ENCODE assay signal across 13 cellular contexts in the genomic region with DNA sequence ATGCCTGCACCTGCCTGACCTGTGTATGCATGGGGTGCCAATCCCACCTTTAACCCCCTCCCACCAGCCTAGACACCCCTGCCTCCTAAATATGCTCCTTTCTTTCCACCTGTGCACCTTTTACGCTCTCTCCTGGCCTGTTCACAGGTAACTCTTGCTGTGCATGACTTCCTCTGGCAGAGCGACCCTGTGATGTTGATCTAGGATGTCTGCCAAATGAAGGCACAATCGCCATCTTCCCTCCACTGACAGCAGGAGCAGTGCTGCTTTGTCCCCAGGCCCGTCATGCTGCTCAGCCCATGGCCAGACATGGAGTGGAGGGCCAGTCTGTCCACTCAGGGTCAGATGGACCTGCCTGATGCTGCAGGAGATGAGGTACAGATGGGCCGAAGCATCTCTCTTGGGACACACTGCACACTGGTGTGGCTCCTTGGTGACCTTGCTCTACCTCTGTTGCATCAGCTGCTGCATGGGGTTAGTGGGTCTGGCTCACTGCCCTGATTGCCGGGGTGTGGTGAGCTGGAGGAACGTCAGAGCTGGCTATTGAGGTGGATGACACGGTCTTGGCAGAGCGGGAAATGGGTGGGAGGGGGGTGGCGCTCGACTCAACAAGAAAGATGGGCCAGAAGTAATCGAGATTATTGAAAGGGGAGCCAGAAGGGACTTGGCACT.
A peak's percentile ranks its signal among the peaks of the same experiment; 100 is the strongest.
DNase-seq lines count a peak whose midpoint lies in the region; ATAC-seq and TF ChIP-seq lines count a peak whose summit lies in the region.
"Had no signal": no experiment of that assay in that cellular context is flagged by ENCODE, and none has a peak within 500 bp of the region (broad histone marks: within the 10 kb centered on the region; RNA-seq: fewer than 3 reads in every experiment).

No MANE protein-coding gene starts in this region.

- no peak overlapping the region for H3K9ac ChIP-seq in neural progenitor cell
- H3K9ac ChIP-seq: BLaER1 treated with 17β-estradiol and CSF1 and Interleukin-3, amounts not matched to agents 10 nM and 100 nM had no signal

- peak in 3 of 4 donors; percentile 42 to 60 (median 47) for ATAC-seq in heart left ventricle
- ATAC-seq: Panc1 had no signal

- H3K4me1 ChIP-seq in breast epithelium (no peaks in the 10 kb centered on the region), heart left ventricle (peaks cover 0 to 6% (median 0%) of the 10 kb centered on the region in 12 donors), neural progenitor cell (peaks cover 8% of the 10 kb centered on the region)

- H3K27me3 ChIP-seq in breast epithelium = no peaks in the 10 kb centered on the region
- peaks cover 0 to 10% (median 0%) of the 10 kb centered on the region in 9 donors for H3K27me3 ChIP-seq in heart left ventricle
- H3K27me3 ChIP-seq in neural progenitor cell = peaks cover 5% of the 10 kb centered on the region
- H3K27me3 ChIP-seq: BLaER1 treated with 17β-estradiol and CSF1 and Interleukin-3, amounts not matched to agents 10 nM and 100 nM had no signal

- intact Hi-C loops in MCF 10A (cut with micrococcal nuclease) = no loop called here
- intact Hi-C loops in breast epithelium (cut with DNase I; ENCODE audit: low total_unique reads) = no loop called here
- intact Hi-C loops in heart left ventricle (cut with DNase I) = no loop called here

- H3K36me3 Mint-ChIP-seq in MCF 10A (ENCODE audit: insufficient read depth, unreplicated experiment) (no peaks in the 10 kb centered on the region), neural progenitor cell (no peaks in the 10 kb centered on the region)

- CTCF ChIA-PET in MCF 10A (lab: Yijun Ruan, JAX) = interaction anchor here (0.6 to 1.8 kb wide), 2 partner anchors 13 to 203 kb away, joined by 3 to 5 read pairs; no protein-coding TSS in a partner anchor

- H3K4me1 Mint-ChIP-seq in MCF 10A (ENCODE audit: insufficient read depth, unreplicated experiment) (peaks cover 74% of the 10 kb centered on the region), neural progenitor cell (no peaks in the 10 kb centered on the region)

- no TSS peak for BruUV-seq in MCF 10A (replicated peaks; lab: Mats Ljungman, UMichigan)

- H2AFZ ChIP-seq in neural progenitor cell (replicated peaks) = no peak overlapping the region

- peak overlapping the region; percentile 7 for H3K4me3 Mint-ChIP-seq in MCF 10A (ENCODE audit: unreplicated experiment)
- H3K4me3 Mint-ChIP-seq in neural progenitor cell = no peak overlapping the region
- H3K4me3 Mint-ChIP-seq: stimulated activated naive CD8-positive, alpha-beta T cell treated with anti-CD3 and anti-CD28 coated beads, Interleukin-15, Interleukin-2, amounts not matched to agents 100 ng/mL and 50 ng/mL, for 24 hours had no signal

- H3K9me3 ChIP-seq in breast epithelium = no peaks in the 10 kb centered on the region
- H3K9me3 ChIP-seq in heart left ventricle = no peaks in the 10 kb centered on the region
- no peaks in the 10 kb centered on the region for H3K9me3 ChIP-seq in neural progenitor cell (ENCODE audit: low read depth)

- H3F3A ChIP-seq in neural progenitor cell (ENCODE audit: low read depth) = no peaks in the 10 kb centered on the region

- TF ChIP-seq CTCF in MCF 10A (IDR thresholded peaks at IDR 0.05; ENCODE audit: unreplicated experiment) = no peak
- no peak for TF ChIP-seq CTCF in breast epithelium (IDR thresholded peaks at IDR 0.05)
- no peak for TF ChIP-seq CTCF in heart left ventricle (IDR thresholded peaks at IDR 0.05)
- no peak for TF ChIP-seq CTCF in neural progenitor cell (IDR thresholded peaks at IDR 0.05)

- H4K20me1 ChIP-seq in neural progenitor cell (ENCODE audit: low read depth) = no peaks in the 10 kb centered on the region
- H4K20me1 ChIP-seq: BLaER1 treated with 17β-estradiol and CSF1 and Interleukin-3, amounts not matched to agents 10 nM and 100 nM had no signal

- H3K36me3 ChIP-seq in breast epithelium (no peaks in the 10 kb centered on the region), heart left ventricle (no peaks in the 10 kb centered on the region), neural progenitor cell (no peaks in the 10 kb centered on the region)
- H3K36me3 ChIP-seq: BLaER1 treated with 17β-estradiol and CSF1 and Interleukin-3, amounts not matched to agents 10 nM and 100 nM had no signal

- H3K27ac Mint-ChIP-seq in MCF 10A (ENCODE audit: low read depth, unreplicated experiment) (peak overlapping the region; percentile 51), neural progenitor cell (no peak overlapping the region)
- H3K27ac Mint-ChIP-seq: stimulated activated naive CD8-positive, alpha-beta T cell treated with anti-CD3 and anti-CD28 coated beads, Interleukin-15, Interleukin-2, amounts not matched to agents 100 ng/mL and 50 ng/mL, for 24 hours had no signal

- H3K4me3 ChIP-seq in breast epithelium (no peak overlapping the region), heart left ventricle (no peak overlapping the region), neural progenitor cell (no peak overlapping the region)
- H3K4me3 ChIP-seq: BLaER1 treated with 17β-estradiol and CSF1 and Interleukin-3, amounts not matched to agents 10 nM and 100 nM had no signal

- DNase-seq in MCF 10A (ENCODE audit: unreplicated experiment) = peak; percentile 99
- no peak for DNase-seq in breast epithelium (ENCODE audit: low spot score in 2 of 2)
- peak; percentile 85 for DNase-seq in SHP77 treated with DMSO at 0.1 percent for 48 hours (lab: John Stamatoyannopoulos, UW)
- DNase-seq in heart left ventricle = peak in 2 of 5 donors; percentile 42 to 58
- no peak for DNase-seq in T1000 (lab: John Stamatoyannopoulos, UW)
- DNase-seq in neural progenitor cell (ENCODE audit: low spot score) = no peak
- DNase-seq in activated CD8-positive, alpha-beta memory T cell treated with anti-CD3 and anti-CD28 coated beads for 24 hours = no peak
- DNase-seq in activated CD8-positive, alpha-beta memory T cell treated with anti-CD3 and anti-CD28 coated beads, Interleukin-2, amount 50 U/mL, for 4 hours = no peak
- DNase-seq: activated naive CD4-positive, alpha-beta T cell treated with Interleukin-2 at 50 U/mL for 16 hours; hypothalamus had no signal

- H3K27me3 Mint-ChIP-seq in MCF 10A (ENCODE audit: insufficient read depth, unreplicated experiment) = no peaks in the 10 kb centered on the region
- no peaks in the 10 kb centered on the region for H3K27me3 Mint-ChIP-seq in neural progenitor cell (ENCODE audit: insufficient read depth, low read depth)
- H3K27me3 Mint-ChIP-seq: stimulated activated naive CD8-positive, alpha-beta T cell treated with anti-CD3 and anti-CD28 coated beads, Interleukin-15, Interleukin-2, amounts not matched to agents 100 ng/mL and 50 ng/mL, for 24 hours had no signal

- TF ChIP-seq POLR2A in breast epithelium (IDR thresholded peaks at IDR 0.05) (no peak), heart left ventricle (IDR thresholded peaks at IDR 0.05) (no peak)

- H3K9me3 Mint-ChIP-seq in MCF 10A (ENCODE audit: unreplicated experiment) (no peaks in the 10 kb centered on the region), neural progenitor cell (no peaks in the 10 kb centered on the region)
- H3K9me3 Mint-ChIP-seq: stimulated activated naive CD8-positive, alpha-beta T cell treated with anti-CD3 and anti-CD28 coated beads, Interleukin-15, Interleukin-2, amounts not matched to agents 100 ng/mL and 50 ng/mL, for 24 hours had no signal

- H3K27ac ChIP-seq in breast epithelium (no peak overlapping the region), heart left ventricle (no peak overlapping the region), neural progenitor cell (no peak overlapping the region)
- H3K27ac ChIP-seq: BLaER1 treated with 17β-estradiol and CSF1 and Interleukin-3, amounts not matched to agents 10 nM and 100 nM had no signal

- POLR2A ChIA-PET in MCF 10A (lab: Yijun Ruan, JAX) = interaction anchor here (0.7 to 2.3 kb wide), 8 partner anchors 8 to 111 kb away, joined by 3 to 7 read pairs (median 4); no protein-coding TSS in a partner anchor

- H3K79me2 ChIP-seq in neural progenitor cell (ENCODE audit: low read depth) = no peaks in the 10 kb centered on the region

- H3K4me2 ChIP-seq in neural progenitor cell = no peak overlapping the region
- H3K4me2 ChIP-seq: BLaER1 treated with 17β-estradiol and CSF1 and Interleukin-3, amounts not matched to agents 10 nM and 100 nM had no signal

- WGBS in heart left ventricle, 4 donors = 60 to 70% (median 65%) methylated on average over 11 to 12 of the region's 12 CpGs

Comparison
In these comparisons a context has a peak if more than half of its experiments do, and no peak if none do; other contexts are left out.
1. DNase-seq: peak in MCF 10A (single experiment) and SHP77 treated with DMSO at 0.1 percent for 48 hours (single experiment); none in breast epithelium (0 of 2), T1000 (single experiment), neural progenitor cell (single experiment), activated CD8-positive, alpha-beta memory T cell treated with anti-CD3 and anti-CD28 coated beads for 24 hours (single experiment) and activated CD8-positive, alpha-beta memory T cell treated with anti-CD3 and anti-CD28 coated beads, Interleukin-2, amount 50 U/mL, for 4 hours (single experiment).